8 cellular contexts compared by ENCODE assay signal in genomic region chr1:117093091-117093534, GRCh38. TPM values are rescaled to one million over a fixed set of nuclear protein-coding genes. Genes with fewer than 3 reads are reported as not detected.
DNase-seq lines count a peak whose midpoint lies in the region; ATAC-seq and TF ChIP-seq lines count a peak whose summit lies in the region.

No MANE protein-coding gene starts in this region.

- no peaks in the 10 kb centered on the region for H3K9me3 Mint-ChIP-seq in endothelial cell (ENCODE audit: unreplicated experiment)

- H2BK15ac ChIP-seq in neuronal stem cell (ENCODE audit: low read length), result no peak overlapping the region

- peak overlapping the region; percentile 55 for H2AFZ ChIP-seq in neuronal stem cell (ENCODE audit: low read length)

- no peak overlapping the region for H3K14ac ChIP-seq in neuronal stem cell (ENCODE audit: low read length)

- DNase-seq in Ammon's horn (ENCODE audit: low spot score), result peak; percentile 61
- DNase-seq in NCI-H446 treated with DMSO at 0.1 percent for 48 hours (lab: John Stamatoyannopoulos, UW), result peak; percentile 63
- DNase-seq in epithelial cell of prostate (ENCODE audit: low read depth, low spot score), result peak; percentile 96
- peak; percentile 23 for DNase-seq in neuronal stem cell (ENCODE audit: low spot score)
- DNase-seq in endothelial cell (ENCODE audit: low spot score), result no peak
- no peak for DNase-seq in NCI-H345 (lab: John Stamatoyannopoulos, UW)
- no peak for DNase-seq in effector CD4-positive, alpha-beta T cell

- H3K9ac ChIP-seq in neuronal stem cell (ENCODE audit: low read depth, low read length, poor library complexity), result no peak overlapping the region

- no peaks in the 10 kb centered on the region for H3K27me3 Mint-ChIP-seq in endothelial cell (ENCODE audit: unreplicated experiment)

- no peaks in the 10 kb centered on the region for H3K79me1 ChIP-seq in neuronal stem cell (ENCODE audit: low read depth, low read length)

- H4K8ac ChIP-seq in neuronal stem cell (ENCODE audit: low read depth, low read length), result no peak overlapping the region

- H3K4me1 ChIP-seq in neuronal stem cell (ENCODE audit: control insufficient read depth in 2 of 2, insufficient read depth in 1 of 2, low read depth in 1 of 2, low read length in 2 of 2), result peaks cover 22 to 26% of the 10 kb centered on the region in 2 donors

- TF ChIP-seq CTCF in endothelial cell (IDR thresholded peaks at IDR 0.05; ENCODE audit: unreplicated experiment), result no peak

- H2BK12ac ChIP-seq in neuronal stem cell (ENCODE audit: low read length), result no peak overlapping the region

- no peak overlapping the region for H2AK5ac ChIP-seq in neuronal stem cell (ENCODE audit: low read depth, low read length)

- no peak overlapping the region for H3K23ac ChIP-seq in neuronal stem cell (ENCODE audit: low read depth, low read length, poor library complexity)

- H3K4me3 Mint-ChIP-seq in endothelial cell (ENCODE audit: unreplicated experiment), result no peak overlapping the region

- no peak for ATAC-seq in GM18873 (IDR thresholded peaks at IDR 0.05; ENCODE audit: low FRiP score, unreplicated experiment)

- H3K18ac ChIP-seq in neuronal stem cell (ENCODE audit: low read length), result no peak overlapping the region

- H2BK120ac ChIP-seq in neuronal stem cell (ENCODE audit: low read depth, low read length), result no peak overlapping the region

- no peak overlapping the region for H3K4ac ChIP-seq in neuronal stem cell (ENCODE audit: low read length)

- no peaks in the 10 kb centered on the region for H3K4me1 Mint-ChIP-seq in endothelial cell (ENCODE audit: unreplicated experiment)

- H3K27ac ChIP-seq in epithelial cell of prostate (peak overlapping the region; percentile 94), neuronal stem cell (replicated peaks; ENCODE audit: low read length) (peak overlapping the region; percentile 14)

- H3K36me3 ChIP-seq in neuronal stem cell (replicated peaks in 1 of 2; ENCODE audit: control insufficient read depth in 2 of 2, insufficient read depth in 2 of 2, low read length in 2 of 2), result peaks cover 11 to 97% of the 10 kb centered on the region in 2 donors

- H2BK5ac ChIP-seq in neuronal stem cell (ENCODE audit: low read length), result no peak overlapping the region

- no peak overlapping the region for H3K4me2 ChIP-seq in neuronal stem cell (ENCODE audit: insufficient read depth, low read length, poor library complexity, severe bottlenecking)

- H3K27ac Mint-ChIP-seq in endothelial cell (ENCODE audit: unreplicated experiment), result no peak overlapping the region

- no peaks in the 10 kb centered on the region for H3K27me3 ChIP-seq in neuronal stem cell (ENCODE audit: control insufficient read depth in 3 of 3, insufficient read depth in 3 of 3, low read depth in 1 of 3, low read length in 3 of 3)

- no peaks in the 10 kb centered on the region for H3K9me3 ChIP-seq in neuronal stem cell (replicated peaks in 1 of 2; ENCODE audit: control insufficient read depth in 2 of 2, insufficient read depth in 1 of 2, low read depth in 1 of 2, low read length in 2 of 2)

- H4K91ac ChIP-seq in neuronal stem cell (ENCODE audit: low read depth, low read length, poor library complexity), result no peak overlapping the region

- no peak overlapping the region for H3K4me3 ChIP-seq in neuronal stem cell (ENCODE audit: low read length in 2 of 2)

- WGBS in neuronal stem cell (ENCODE audit: extremely low coverage in 2 of 2, insufficient read length in 2 of 2, insufficient replicate concordance in 1 of 2), 2 donors, result no CpG with 5 or more reads among the region's 7 CpGs

- H3K36me3 Mint-ChIP-seq in endothelial cell (ENCODE audit: low read depth, unreplicated experiment), result no peaks in the 10 kb centered on the region

RNA-seq across cellular contexts. Expression of gene TRIM45, which starts 28.4 kb away (rescaled TPM):
- polyA plus RNA-seq in neuronal stem cell (2013, experiment 1 of 2), result 19.1 TPM
- polyA plus RNA-seq in neuronal stem cell (2013, experiment 2 of 2), result 19.2 TPM
- total RNA-seq in endothelial cell (ENCODE audit: unreplicated experiment), result 7.0 TPM

RNA-seq across cellular contexts. Expression of gene TTF2, which starts 33.0 kb away (rescaled TPM):
- 11.5 TPM for polyA plus RNA-seq in neuronal stem cell (2013, experiment 1 of 2)
- polyA plus RNA-seq in neuronal stem cell (2013, experiment 2 of 2), result 11.6 TPM
- 11.1 TPM for total RNA-seq in endothelial cell (ENCODE audit: unreplicated experiment)

Comparison
In these comparisons a context has a peak if more than half of its experiments do, and no peak if none do; other contexts are left out.
1. DNase-seq: peak in Ammon's horn (single experiment), NCI-H446 treated with DMSO at 0.1 percent for 48 hours (single experiment), epithelial cell of prostate (single experiment) and neuronal stem cell (single experiment); none in endothelial cell (single experiment), NCI-H345 (single experiment) and effector CD4-positive, alpha-beta T cell (single experiment).